ENCODE assay signal across 8 cellular contexts in the genomic region with DNA sequence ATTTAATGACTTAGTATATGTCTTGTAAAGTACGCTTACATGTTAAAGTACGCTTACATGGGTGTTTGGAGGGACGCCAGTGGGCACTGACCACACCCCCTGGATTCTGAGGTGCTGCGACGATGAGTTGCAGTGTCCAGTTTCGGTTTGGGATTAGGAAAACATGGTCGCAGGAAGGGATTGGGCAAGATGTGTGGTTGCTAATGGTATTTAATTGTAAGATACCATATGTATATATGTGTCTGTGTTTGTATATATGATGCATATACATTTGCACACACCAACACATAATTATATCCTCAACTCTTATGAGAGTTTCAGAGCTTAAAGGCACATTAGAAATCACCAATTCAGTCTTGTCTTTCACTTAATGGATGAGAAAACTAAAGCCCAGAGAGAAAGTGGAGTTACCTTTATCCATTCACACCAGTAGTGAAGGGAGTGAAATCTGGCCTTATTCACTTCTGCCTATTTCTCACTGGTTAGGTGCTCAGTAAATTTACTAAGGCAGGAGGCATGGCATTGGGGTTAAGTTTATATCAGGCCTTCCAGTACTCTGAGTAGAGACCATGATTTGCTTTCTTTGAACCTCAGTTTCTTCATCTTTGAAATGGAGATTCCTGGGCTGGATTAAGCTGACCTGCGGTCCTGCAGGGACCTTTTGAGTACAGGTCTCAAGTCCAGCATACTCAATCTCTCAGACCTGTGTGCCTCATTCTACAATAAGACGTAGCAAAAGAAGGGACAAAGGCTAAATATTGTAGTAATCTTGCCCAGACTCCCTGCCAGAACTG. TPM values are rescaled to one million over a fixed set of nuclear protein-coding genes. Genes with fewer than 3 reads are reported as not detected.
DNase-seq lines count a peak whose midpoint lies in the region; ATAC-seq and TF ChIP-seq lines count a peak whose summit lies in the region.

No MANE protein-coding gene starts in this region.

- intact Hi-C loops in mammary epithelial cell (cut with micrococcal nuclease) = loop anchor here (1.0 kb wide), 1 partner anchor 69 kb away; no protein-coding TSS in a partner anchor

- peak overlapping the region; percentile 97 for H2AFZ ChIP-seq in mammary epithelial cell (ENCODE audit: low read depth, low read length)

- H3K9ac ChIP-seq in mammary epithelial cell (ENCODE audit: insufficient read depth, low read length) = peak overlapping the region; percentile 90

- no peaks in the 10 kb centered on the region for H3K9me3 ChIP-seq in mammary epithelial cell (replicated peaks; ENCODE audit: insufficient read depth, low read length)
- H3K9me3 ChIP-seq in thymus (ENCODE audit: control insufficient read depth) = no peaks in the 10 kb centered on the region

- in situ Hi-C loops in mammary epithelial cell (cut with MboI; ENCODE audit: low sequenced_read_pairs in 2 of 2) = no loop called here

- H3K27ac ChIP-seq in mammary epithelial cell (ENCODE audit: insufficient read depth, low read depth, low read length) (peak overlapping the region; percentile 93), thymus (ENCODE audit: low read depth) (peak overlapping the region; percentile 97)

- H3K36me3 ChIP-seq in mammary epithelial cell (ENCODE audit: insufficient read depth, low read length) (no peaks in the 10 kb centered on the region), thymus (ENCODE audit: control insufficient read depth, insufficient read depth) (no peaks in the 10 kb centered on the region)

- peaks cover 52% of the 10 kb centered on the region for H3K79me2 ChIP-seq in mammary epithelial cell (ENCODE audit: insufficient read depth, low read length)

- H3K27me3 ChIP-seq in mammary epithelial cell (ENCODE audit: insufficient read depth, low read length) (no peaks in the 10 kb centered on the region), thymus (ENCODE audit: control insufficient read depth, insufficient read depth) (no peaks in the 10 kb centered on the region)

- TF ChIP-seq CTCF in AG09309 (IDR thresholded peaks at IDR 0.05; ENCODE audit: control insufficient read depth, insufficient read depth, low read depth, low read length, missing control alignments) = no peak
- no peak for TF ChIP-seq CTCF in mammary epithelial cell (conservative IDR thresholded peaks at IDR 0.05 in 1 of 2, IDR thresholded peaks at IDR 0.05 in 1 of 2; ENCODE audit: extremely low read depth in 1 of 2, insufficient read depth in 1 of 2, low read depth in 1 of 2, low read length in 2 of 2)

- peak; percentile 0 for ATAC-seq in GM18511 (IDR thresholded peaks at IDR 0.05; ENCODE audit: unreplicated experiment)

- TSS peak; percentile 34 for BruUV-seq in mammary epithelial cell (replicated peaks; lab: Mats Ljungman, UMichigan)

- dilution Hi-C loops in mammary epithelial cell (cut with HindIII; ENCODE audit: low sequenced_read_pairs) = no loop called here

- H3K4me2 ChIP-seq in mammary epithelial cell (ENCODE audit: insufficient read depth, low read depth, low read length) = peak overlapping the region; percentile 84

- peaks cover 17% of the 10 kb centered on the region for H3K4me1 ChIP-seq in mammary epithelial cell (ENCODE audit: insufficient read depth, low read length)
- peaks cover 13% of the 10 kb centered on the region for H3K4me1 ChIP-seq in thymus (ENCODE audit: control insufficient read depth, insufficient read depth, low read length)

- 2% methylated on average over 9 of the region's 9 CpGs for WGBS in mammary epithelial cell (ENCODE audit: low coverage, missing lambda C conversion rate)
- WGBS in thymus = 72% methylated on average over 9 of the region's 9 CpGs

- H4K20me1 ChIP-seq in mammary epithelial cell (ENCODE audit: insufficient read depth, low read length) = no peaks in the 10 kb centered on the region

- CTCF ChIA-PET in mammary epithelial cell (lab: Charles Lee; ENCODE audit: low non-redundant PET) = no interaction called here

- DNase-seq in AG09309 (ENCODE audit: low read depth) (no peak), NCI-H460 (ENCODE audit: extremely low read depth, low read depth) (peak; percentile 38), mammary epithelial cell (peak; percentile 76), left kidney (ENCODE audit: low read depth, low spot score) (peak; percentile 53), cerebellar nuclear complex (lab: John Stamatoyannopoulos, UW) (no peak)
- no peak for DNase-seq in stimulated activated CD4-positive, alpha-beta T cell treated with anti-CD3 and anti-CD28 coated beads, Interleukin-15, amount 100 ng/mL, for 24 hours

- H3K4me3 ChIP-seq in AG09309 (ENCODE audit: control insufficient read depth, low read depth, low read length) (peak overlapping the region; percentile 94), mammary epithelial cell (replicated peaks in 1 of 3; ENCODE audit: insufficient read depth in 1 of 3, low read depth in 2 of 3, low read length in 3 of 3) (peak overlapping the region; percentile 53 to 72 (median 70)), thymus (ENCODE audit: low read length) (peak overlapping the region; percentile 94)

RNA-seq across cellular contexts. Expression of gene SMYD2, which starts 1.1 kb away (rescaled TPM):
- total RNA-seq in NCI-H460 (2014; rRNA removed; shearing (Covaris generic)) = 45.0 and 52.8 TPM in 2 replicates
- polyA plus RNA-seq in NCI-H460 (2014; cell fraction: nucleus; rRNA removed) = 72.5 and 82.2 TPM in 2 replicates
- total RNA-seq in mammary epithelial cell = 10 to 100 TPM; 41.3 to 42.1 TPM
- 48.8 TPM for polyA plus RNA-seq in mammary epithelial cell
- polyA minus RNA-seq in mammary epithelial cell = 39.4 TPM
- 45.0 TPM for polyA plus RNA-seq in thymus

Comparison
In these comparisons a context has a peak if more than half of its experiments do, and no peak if none do; other contexts are left out.
1. DNase-seq: peak in NCI-H460 (single experiment), mammary epithelial cell (single experiment) and left kidney (single experiment); none in AG09309 (single experiment), stimulated activated CD4-positive, alpha-beta T cell treated with anti-CD3 and anti-CD28 coated beads, Interleukin-15, amount 100 ng/mL, for 24 hours (single experiment) and cerebellar nuclear complex (0 of 2).
2. Peak in every context shown above with its lines, with median percentiles within 50 percentile points of each other: H3K4me3 ChIP-seq.